In the genomic region with DNA sequence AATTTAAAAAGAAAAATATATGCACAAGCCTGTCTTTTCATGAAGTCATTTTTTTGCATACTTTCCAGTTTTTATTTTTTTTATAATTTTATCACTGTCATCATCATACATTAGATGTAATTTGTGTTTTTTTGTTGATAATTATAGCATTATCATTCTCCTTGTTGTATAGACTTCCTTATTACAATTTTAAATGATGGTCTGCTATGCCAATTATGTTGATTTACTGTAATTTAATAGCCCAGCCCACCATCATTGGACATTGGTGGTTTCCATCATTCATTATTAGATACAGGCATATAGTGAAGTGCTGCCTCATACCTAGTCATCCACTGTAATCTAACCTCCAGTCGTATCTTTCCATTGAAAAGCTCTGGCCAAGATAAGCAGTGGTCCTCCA, we compare ENCODE assay signal across 1 cellular context.
TF ChIP-seq lines count a peak whose summit lies in the region.

No MANE protein-coding gene starts in this region.

TF ChIP-seq in K562, 482 proteins besides CTCF, POLR2A, EP300 and RAD21 (continued from another document):
- TF ChIP-seq, protein P1, sequence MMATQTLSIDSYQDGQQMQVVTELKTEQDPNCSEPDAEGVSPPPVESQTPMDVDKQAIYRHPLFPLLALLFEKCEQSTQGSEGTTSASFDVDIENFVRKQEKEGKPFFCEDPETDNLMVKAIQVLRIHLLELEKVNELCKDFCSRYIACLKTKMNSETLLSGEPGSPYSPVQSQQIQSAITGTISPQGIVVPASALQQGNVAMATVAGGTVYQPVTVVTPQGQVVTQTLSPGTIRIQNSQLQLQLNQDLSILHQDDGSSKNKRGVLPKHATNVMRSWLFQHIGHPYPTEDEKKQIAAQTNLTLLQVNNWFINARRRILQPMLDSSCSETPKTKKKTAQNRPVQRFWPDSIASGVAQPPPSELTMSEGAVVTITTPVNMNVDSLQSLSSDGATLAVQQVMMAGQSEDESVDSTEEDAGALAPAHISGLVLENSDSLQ (IDR thresholded peaks at IDR 0.05) = peak; percentile 14; the same call in 1 of the 2 replicates
- peak; percentile 54; the same call in 1 of the 2 replicates for TF ChIP-seq C11orf30 (IDR thresholded peaks at IDR 0.05; ENCODE audit: low read depth)
